Comparison of ENCODE assay signal across 15 cellular contexts in the genomic region with DNA sequence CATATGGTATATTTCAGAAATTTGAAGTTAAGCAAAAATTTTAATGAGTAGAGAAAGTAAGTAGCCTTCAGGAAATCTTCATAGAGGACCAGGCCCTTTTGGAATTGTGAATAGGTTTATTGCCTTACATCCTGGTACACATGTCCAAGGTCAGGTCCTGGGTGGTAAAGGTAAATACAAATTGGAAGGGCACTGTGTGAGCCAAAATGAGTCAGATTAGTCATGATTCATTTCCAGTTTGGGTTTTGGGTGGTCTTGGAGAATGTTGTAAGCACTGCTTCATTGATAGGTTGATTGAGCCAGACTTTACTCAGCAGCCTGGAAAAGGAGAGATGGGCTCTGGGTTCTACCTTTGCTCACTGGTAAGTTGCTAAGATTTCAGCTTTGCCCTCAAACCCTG.
DNase-seq lines count a peak whose midpoint lies in the region; ATAC-seq, FAIRE-seq and TF ChIP-seq lines count a peak whose summit lies in the region.
"Had no signal": no experiment of that assay in that cellular context is flagged by ENCODE, and none has a peak within 500 bp of the region (broad histone marks: within the 10 kb centered on the region; RNA-seq: fewer than 3 reads in every experiment).

No MANE protein-coding gene starts in this region.

- POLR2A ChIA-PET in CD4-positive, alpha-beta T cell (lab: Charles Lee) = no interaction called here
- POLR2A ChIA-PET in K562 (lab: Yijun Ruan, JAX) = interaction anchor here (1.3 kb wide), 1 partner anchor 111 kb away, joined by 5 read pairs; no protein-coding TSS in a partner anchor

- no peaks in the 10 kb centered on the region for H3K27me3 ChIP-seq in CD4-positive, alpha-beta T cell (ENCODE audit: control insufficient read depth, insufficient read depth, low read length)
- H3K27me3 ChIP-seq in GM23338 (ENCODE audit: insufficient read depth) = no peaks in the 10 kb centered on the region
- no peaks in the 10 kb centered on the region for H3K27me3 ChIP-seq in K562 (ENCODE audit: control insufficient read depth in 2 of 2, insufficient read depth in 2 of 2, low read length in 2 of 2)
- H3K27me3 ChIP-seq: neural progenitor cell, right atrium auricular region had no signal

- H3K79me2 ChIP-seq in GM23338 (replicated peaks; ENCODE audit: insufficient read depth) = peaks cover 91% of the 10 kb centered on the region
- H3K79me2 ChIP-seq in K562 (ENCODE audit: control insufficient read depth, insufficient read depth, low read length) = peaks cover 62% of the 10 kb centered on the region

- no peak overlapping the region for H2AFZ ChIP-seq in GM23338
- no peak overlapping the region for H2AFZ ChIP-seq in K562 (ENCODE audit: low read depth, low read length)
- H2AFZ ChIP-seq: neural progenitor cell had no signal

- no peaks in the 10 kb centered on the region for H3K27me3 Mint-ChIP-seq in CD4-positive, alpha-beta T cell
- H3K27me3 Mint-ChIP-seq in GM23338 (ENCODE audit: insufficient read depth, low read depth, poor library complexity) = peaks cover 15% of the 10 kb centered on the region
- no peaks in the 10 kb centered on the region for H3K27me3 Mint-ChIP-seq in natural killer cell treated with Interleukin-12 subunit alpha and Interleukin-12 subunit beta and Interleukin-15 and Interleukin-18, amount 100 ng/mL, for 72 hours
- H3K27me3 Mint-ChIP-seq: activated B cell treated with CpG ODN at 0.5 μM for 24 hours had no signal

- no peak for TF ChIP-seq POLR2A in K562 (conservative IDR thresholded peaks at IDR 0.05)

- in situ Hi-C loops in K562 (cut with MboI) = no loop called here

- TF ChIP-seq EP300 in K562 (IDR thresholded peaks at IDR 0.05; ENCODE audit: low read length) = no peak

- H3K9me1 ChIP-seq in K562 (ENCODE audit: control insufficient read depth, insufficient read depth, low read length) = no peaks in the 10 kb centered on the region

- no peak for ATAC-seq in CD4-positive, alpha-beta T cell (ENCODE audit: poor library complexity)
- ATAC-seq in GM23338 = no peak
- no peak for ATAC-seq in K562
- peak in 1 of 2 donors; percentile 26 for ATAC-seq in natural killer cell treated with Interleukin-12 subunit alpha and Interleukin-12 subunit beta and Interleukin-15 and Interleukin-18, amount 100 ng/mL, for 72 hours
- ATAC-seq in GM21723 (IDR thresholded peaks at IDR 0.05; ENCODE audit: unreplicated experiment) = no peak

- H3K4me1 Mint-ChIP-seq in CD4-positive, alpha-beta T cell (ENCODE audit: low read depth) = peaks cover 86% of the 10 kb centered on the region
- peaks cover 41% of the 10 kb centered on the region for H3K4me1 Mint-ChIP-seq in GM23338
- peaks cover 53 to 62% of the 10 kb centered on the region in 2 donors for H3K4me1 Mint-ChIP-seq in natural killer cell treated with Interleukin-12 subunit alpha and Interleukin-12 subunit beta and Interleukin-15 and Interleukin-18, amount 100 ng/mL, for 72 hours (ENCODE audit: low read depth in 2 of 2)

- no peaks in the 10 kb centered on the region for H3K9me2 ChIP-seq in GM23338 (ENCODE audit: insufficient read depth)

- H3K4me2 ChIP-seq in GM23338 (no peak overlapping the region), K562 (ENCODE audit: insufficient read depth, low read length) (no peak overlapping the region)
- H3K4me2 ChIP-seq: neural progenitor cell had no signal

- H3F3A ChIP-seq in GM23338 (replicated peaks; ENCODE audit: low read depth) = peaks cover 4% of the 10 kb centered on the region; the same call in 1 of the 2 replicates

- CTCF ChIA-PET in CD4-positive, alpha-beta T cell (lab: Charles Lee) = no interaction called here
- CTCF ChIA-PET in K562 (lab: Yijun Ruan, JAX; ENCODE audit: low intra/inter-chr PET ratio) = no interaction called here

- H4K20me1 ChIP-seq in GM23338 (replicated peaks; ENCODE audit: insufficient read depth) (peaks cover 76% of the 10 kb centered on the region), K562 (replicated peaks; ENCODE audit: control insufficient read depth, insufficient read depth, low read length) (peaks cover 46% of the 10 kb centered on the region)

- H3K4me3 Mint-ChIP-seq in CD4-positive, alpha-beta T cell = no peak overlapping the region
- H3K4me3 Mint-ChIP-seq in GM23338 = no peak overlapping the region
- H3K4me3 Mint-ChIP-seq in natural killer cell treated with Interleukin-12 subunit alpha and Interleukin-12 subunit beta and Interleukin-15 and Interleukin-18, amount 100 ng/mL, for 72 hours = peak overlapping the region; percentile 58
- H3K4me3 Mint-ChIP-seq: activated B cell treated with CpG ODN at 0.5 μM for 24 hours, CD14-positive monocyte, neural progenitor cell had no signal

- peak overlapping the region; percentile 98 for H3K27ac Mint-ChIP-seq in CD4-positive, alpha-beta T cell
- H3K27ac Mint-ChIP-seq in GM23338 = peak overlapping the region; percentile 38; the same call in 1 of the 2 replicates
- peak overlapping the region; percentile 51 to 67 for H3K27ac Mint-ChIP-seq in natural killer cell treated with Interleukin-12 subunit alpha and Interleukin-12 subunit beta and Interleukin-15 and Interleukin-18, amount 100 ng/mL, for 72 hours
- H3K27ac Mint-ChIP-seq: neural progenitor cell had no signal

- TF ChIP-seq RAD21 in K562 (CRISPR knock-in tag; conservative IDR thresholded peaks at IDR 0.05 in 1 of 2, IDR thresholded peaks at IDR 0.05 in 1 of 2) = no peak

- H3K4me3 ChIP-seq in GM23338 = no peak overlapping the region
- no peak overlapping the region for H3K4me3 ChIP-seq in K562
- H3K4me3 ChIP-seq: lung, neural progenitor cell, right atrium auricular region had no signal

- peaks cover 23% of the 10 kb centered on the region for H3K36me3 ChIP-seq in GM23338 (ENCODE audit: insufficient read depth)
- H3K36me3 ChIP-seq in K562 (ENCODE audit: control insufficient read depth, insufficient read depth, low read length) = peaks cover 79% of the 10 kb centered on the region

- no peak overlapping the region for H3K27ac ChIP-seq in CD4-positive, alpha-beta T cell (ENCODE audit: low read depth, low read length)
- peak overlapping the region; percentile 33; the same call in 1 of the 2 replicates for H3K27ac ChIP-seq in GM23338 (ENCODE audit: low read depth)
- no peak overlapping the region for H3K27ac ChIP-seq in K562 (ENCODE audit: extremely low read depth, low read depth, low read length)
- H3K27ac ChIP-seq: neural progenitor cell, right atrium auricular region had no signal

- H3K9me3 ChIP-seq in CD4-positive, alpha-beta T cell (ENCODE audit: control insufficient read depth, low read length) = no peaks in the 10 kb centered on the region
- no peaks in the 10 kb centered on the region for H3K9me3 ChIP-seq in K562 (replicated peaks; ENCODE audit: control insufficient read depth, insufficient read depth, low read depth, low read length)
- H3K9me3 ChIP-seq: right atrium auricular region had no signal

- BruUV-seq in K562 (replicated peaks; lab: Mats Ljungman, UMichigan) = TSS peak; percentile 3

- intact Hi-C loops in CD4-positive, alpha-beta T cell (cut with DNase I, micrococcal nuclease) = no loop called here
- intact Hi-C loops in K562 (cut with micrococcal nuclease) = no loop called here

- peaks cover 6% of the 10 kb centered on the region for H3K4me1 ChIP-seq in GM23338 (ENCODE audit: insufficient read depth)
- no peaks in the 10 kb centered on the region for H3K4me1 ChIP-seq in K562 (replicated peaks in 1 of 2; ENCODE audit: control insufficient read depth in 2 of 2, insufficient read depth in 2 of 2, low read length in 2 of 2)

- H3K9ac ChIP-seq in K562 (ENCODE audit: insufficient read depth in 1 of 2, low read depth in 2 of 2, low read length in 2 of 2) = no peak overlapping the region
- H3K9ac ChIP-seq: neural progenitor cell had no signal

- TF ChIP-seq CTCF in CD4-positive, alpha-beta T cell (IDR thresholded peaks at IDR 0.05) = no peak
- TF ChIP-seq CTCF in GM23338 (conservative IDR thresholded peaks at IDR 0.05; ENCODE audit: low read depth in 2 of 2) = no peak
- TF ChIP-seq CTCF in K562 (IDR thresholded peaks at IDR 0.05 in 2 of 3, conservative IDR thresholded peaks at IDR 0.05 in 1 of 3; ENCODE audit: insufficient read depth in 2 of 3, low read depth in 1 of 3, low read length in 3 of 3) = no peak

- no peaks in the 10 kb centered on the region for H3K9me3 Mint-ChIP-seq in CD4-positive, alpha-beta T cell
- H3K9me3 Mint-ChIP-seq in GM23338 = no peaks in the 10 kb centered on the region; the same call in 2 of the 3 replicates
- no peaks in the 10 kb centered on the region for H3K9me3 Mint-ChIP-seq in natural killer cell treated with Interleukin-12 subunit alpha and Interleukin-12 subunit beta and Interleukin-15 and Interleukin-18, amount 100 ng/mL, for 72 hours
- H3K9me3 Mint-ChIP-seq: activated B cell treated with CpG ODN at 0.5 μM for 24 hours, CD14-positive monocyte, neural progenitor cell had no signal

- no peak for DNase-seq in CD4-positive, alpha-beta T cell
- DNase-seq in GM23338 (ENCODE audit: low spot score) = no peak
- DNase-seq in K562 (ENCODE audit: extremely low read depth in 1 of 4, low spot score in 3 of 4) = no peak
- no peak for DNase-seq in natural killer cell treated with Interleukin-12 subunit alpha and Interleukin-12 subunit beta and Interleukin-15 and Interleukin-18, amount 100 ng/mL, for 72 hours (ENCODE audit: low spot score)
- no peak for DNase-seq in NCI-H1417 (lab: John Stamatoyannopoulos, UW)
- DNase-seq in stimulated activated CD4-positive, alpha-beta T cell treated with anti-CD3 and anti-CD28 coated beads, Interleukin-1b, Interleukin-23, amount 100 ng/mL, for 48 hours = no peak
- DNase-seq: activated B cell treated with CpG ODN at 0.5 μM for 24 hours, HCEC 1CT, MV-4-11, NCI-H82 had no signal

- no peak for FAIRE-seq in K562 (lab: Jason Lieb, UNC)

- H3K36me3 Mint-ChIP-seq in CD4-positive, alpha-beta T cell (ENCODE audit: low read depth) = peaks cover 78% of the 10 kb centered on the region
- H3K36me3 Mint-ChIP-seq in GM23338 (ENCODE audit: low read depth) = peaks cover 66% of the 10 kb centered on the region
- H3K36me3 Mint-ChIP-seq in natural killer cell treated with Interleukin-12 subunit alpha and Interleukin-12 subunit beta and Interleukin-15 and Interleukin-18, amount 100 ng/mL, for 72 hours = peaks cover 14% of the 10 kb centered on the region

TF ChIP-seq in K562, 482 proteins besides CTCF, POLR2A, EP300 and RAD21:
- TF ChIP-seq ATF1 (CRISPR knock-in tag; IDR thresholded peaks at IDR 0.05) (no peak), ATF1 (tag; IDR thresholded peaks at IDR 0.05) (no peak), ELF4 (CRISPR knock-in tag; IDR thresholded peaks at IDR 0.05) (no peak), TEAD4 (IDR thresholded peaks at IDR 0.05; ENCODE audit: low read length) (no peak), TEAD4 (CRISPR knock-in tag; IDR thresholded peaks at IDR 0.05; ENCODE audit: borderline replicate concordance) (no peak), NFXL1 (CRISPR knock-in tag; IDR thresholded peaks at IDR 0.05) (no peak), POLR2AphosphoS5 (IDR thresholded peaks at IDR 0.05; ENCODE audit: control insufficient read depth, insufficient read depth, low read depth, low read length) (peak; percentile 27; the same call in 1 of the 2 replicates), ZNF143 (CRISPR knock-in tag; IDR thresholded peaks at IDR 0.05) (no peak), GTF2E2 (tag; IDR thresholded peaks at IDR 0.05) (no peak), BCOR (IDR thresholded peaks at IDR 0.05) (no peak), ARNT (IDR thresholded peaks at IDR 0.05) (no peak)

Comparison
In these comparisons a context has a peak if more than half of its experiments do, and no peak if none do; other contexts are left out.
1. H3K27ac Mint-ChIP-seq: peak in every context shown above with its lines; median percentile 98 in CD4-positive, alpha-beta T cell; 59 in natural killer cell treated with Interleukin-12 subunit alpha and Interleukin-12 subunit beta and Interleukin-15 and Interleukin-18, amount 100 ng/mL, for 72 hours; 38 in GM23338.